In the genomic region with DNA sequence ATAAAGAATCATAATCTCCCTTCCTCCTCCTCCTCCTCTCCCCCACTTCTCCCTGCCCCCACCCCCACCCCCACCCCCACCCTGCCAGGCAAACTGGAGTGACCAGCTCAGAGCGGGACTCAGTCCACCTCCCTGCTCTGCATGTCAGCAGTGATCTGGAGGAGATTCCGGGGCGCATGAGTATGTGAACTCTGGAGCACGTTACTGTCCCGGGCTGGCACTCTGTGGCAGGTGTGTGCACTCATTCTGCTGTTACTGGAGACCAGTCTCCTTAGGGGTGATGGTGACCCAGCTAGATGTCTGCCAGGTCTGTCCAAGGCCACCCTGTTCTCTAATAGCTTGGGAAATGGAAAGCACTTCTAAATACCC, we compare ENCODE assay signal across 11 cellular contexts. TPM values are rescaled to one million over a fixed set of nuclear protein-coding genes. Genes with fewer than 3 reads are reported as not detected.
A peak's percentile ranks its signal among the peaks of the same experiment; 100 is the strongest.
DNase-seq lines count a peak whose midpoint lies in the region; FAIRE-seq and TF ChIP-seq lines count a peak whose summit lies in the region.
"Had no signal": no experiment of that assay in that cellular context is flagged by ENCODE, and none has a peak within 500 bp of the region (broad histone marks: within the 10 kb centered on the region; RNA-seq: fewer than 3 reads in every experiment).

No MANE protein-coding gene starts in this region.

- H3K27me3 ChIP-seq in PC-9 (ENCODE audit: insufficient read depth, low read depth): no peaks in the 10 kb centered on the region
- H3K27me3 ChIP-seq in H1 (replicated peaks in 1 of 4; ENCODE audit: control insufficient read depth in 3 of 4, extremely low read depth in 1 of 4, insufficient read depth in 3 of 4, low read length in 3 of 4): no peaks in the 10 kb centered on the region
- no peaks in the 10 kb centered on the region for H3K27me3 ChIP-seq in subcutaneous abdominal adipose tissue (ENCODE audit: control insufficient read depth in 5 of 5, insufficient read depth in 4 of 5, low read length in 5 of 5)
- no peaks in the 10 kb centered on the region for H3K27me3 ChIP-seq in CD8-positive, alpha-beta memory T cell (ENCODE audit: insufficient read depth, low read length, poor library complexity, severe bottlenecking)

- no peaks in the 10 kb centered on the region for H3K9me3 Mint-ChIP-seq in CD8-positive, alpha-beta memory T cell
- H3K9me3 Mint-ChIP-seq: activated naive CD4-positive, alpha-beta T cell treated with anti-CD3 and anti-CD28 coated beads, Interleukin-2, amount 50 U/mL, for 72 hours had no signal

- POLR2A ChIA-PET in PC-9 (lab: Charles Lee; ENCODE audit: unreplicated experiment): interaction anchor here (0.5 to 0.6 kb wide), 2 partner anchors 28 to 106 kb away, joined by 3 read pairs; no protein-coding TSS in a partner anchor
- POLR2A ChIA-PET in H1 (lab: Charles Lee; ENCODE audit: partially characterized antibody): interaction anchor here (0.9 to 2.5 kb wide), 7 partner anchors 11 to 48 kb away, joined by 3 to 12 read pairs (median 3); partner anchors contain the start of gene MARK2
- POLR2A ChIA-PET in CD8-positive, alpha-beta memory T cell (lab: Charles Lee): no interaction called here

- peaks cover 67 to 88% (median 69%) of the 10 kb centered on the region in 3 donors for H3K4me1 Mint-ChIP-seq in CD8-positive, alpha-beta memory T cell

- H4K8ac ChIP-seq in H1 (ENCODE audit: extremely low read depth, insufficient read depth, low read length): 0 out of 2 replicates have a peak overlapping the region, but pooled peaks have one; percentile 25

- H2BK5ac ChIP-seq in H1 (ENCODE audit: low read depth, low read length): no peak overlapping the region; the same call in 1 of the 2 replicates

- peak overlapping the region; percentile 65 for H3K4me2 ChIP-seq in PC-9
- H3K4me2 ChIP-seq in H1 (ENCODE audit: insufficient read depth in 1 of 2, low read depth in 2 of 2, low read length in 2 of 2): no peak overlapping the region

- no peaks in the 10 kb centered on the region for H3K9me3 ChIP-seq in PC-9 (ENCODE audit: insufficient read depth, low read depth)
- H3K9me3 ChIP-seq in H1 (ENCODE audit: insufficient read depth in 2 of 2, low read depth in 1 of 2, low read length in 1 of 2): no peaks in the 10 kb centered on the region
- no peaks in the 10 kb centered on the region for H3K9me3 ChIP-seq in subcutaneous abdominal adipose tissue (ENCODE audit: control insufficient read depth in 5 of 5, low read length in 5 of 5)
- no peaks in the 10 kb centered on the region for H3K9me3 ChIP-seq in CD8-positive, alpha-beta memory T cell (ENCODE audit: low read length)

- WGBS in H1 (ENCODE audit: extremely low coverage in 1 of 2, insufficient coverage in 1 of 2, insufficient read length in 1 of 2, insufficient replicate concordance in 2 of 2, low coverage in 1 of 2, low lambda C conversion rate in 2 of 2, missing lambda C conversion rate in 1 of 2), 2 experiments: 81% methylated on average over 5 of the region's 5 CpGs; no CpG with 5 or more reads in 1 of the 2 experiments

- H4K20me1 ChIP-seq in PC-9 (ENCODE audit: insufficient read depth) (peaks cover 73% of the 10 kb centered on the region), H1 (replicated peaks in 1 of 2; ENCODE audit: control insufficient read depth in 1 of 2, insufficient read depth in 2 of 2, low read length in 2 of 2) (peaks cover 17 to 45% of the 10 kb centered on the region in 2 experiments)

- H3K36me3 ChIP-seq in PC-9 (ENCODE audit: low read depth): no peaks in the 10 kb centered on the region; the same call in 1 of the 2 replicates
- H3K36me3 ChIP-seq in H1 (ENCODE audit: control insufficient read depth in 2 of 4, insufficient read depth in 4 of 4, low read length in 3 of 4): no peaks in the 10 kb centered on the region
- H3K36me3 ChIP-seq in subcutaneous abdominal adipose tissue (ENCODE audit: control insufficient read depth in 5 of 5, insufficient read depth in 5 of 5, low read length in 5 of 5): peaks cover 0 to 6% (median 0%) of the 10 kb centered on the region in 5 donors
- H3K36me3 ChIP-seq in CD8-positive, alpha-beta memory T cell (ENCODE audit: insufficient read depth, low read length): no peaks in the 10 kb centered on the region

- TF ChIP-seq CTCF in PC-9 (conservative IDR thresholded peaks at IDR 0.05): no peak
- no peak for TF ChIP-seq CTCF in H1 (IDR thresholded peaks at IDR 0.05; ENCODE audit: control extremely low read depth in 1 of 3, insufficient read depth in 1 of 3, low read depth in 1 of 3, low read length in 3 of 3)

- no peak overlapping the region for H4K5ac ChIP-seq in H1 (ENCODE audit: insufficient read length, low read depth, low read length)

- intact Hi-C loops in PC-9 (cut with micrococcal nuclease; ENCODE audit: unreplicated experiment): loop anchor here (1.0 to 5.0 kb wide), 7 partner anchors 15 to 105 kb away; partner anchors contain the start of genes NAA40, RCOR2 and ZFTA

- H2AFZ ChIP-seq in PC-9: no peak overlapping the region
- H2AFZ ChIP-seq in H1 (ENCODE audit: low read length): no peak overlapping the region

- BruUV-seq in PC-9 (replicated peaks; lab: Mats Ljungman, UMichigan): no TSS peak

- TF ChIP-seq EP300 in H1 (IDR thresholded peaks at IDR 0.05; ENCODE audit: borderline replicate concordance in 1 of 2, low read depth in 2 of 2, low read length in 2 of 2): no peak

- H3F3A ChIP-seq in PC-9 (ENCODE audit: insufficient read depth, low read depth): peaks cover 46% of the 10 kb centered on the region; the same call in 1 of the 2 replicates

- H3K4ac ChIP-seq in H1 (replicated peaks; ENCODE audit: insufficient read length, low read depth, low read length): no peak overlapping the region

- H3K18ac ChIP-seq in H1 (ENCODE audit: extremely low read depth, low read length): no peak overlapping the region

- peaks cover 0 to 38% (median 0%) of the 10 kb centered on the region in 3 donors for H3K36me3 Mint-ChIP-seq in CD8-positive, alpha-beta memory T cell

- no peak for FAIRE-seq in H1 (lab: Jason Lieb, UNC)

- no peaks in the 10 kb centered on the region for H3K23me2 ChIP-seq in H1 (ENCODE audit: low read depth, low read length)

- no peaks in the 10 kb centered on the region for H3K27me3 Mint-ChIP-seq in CD8-positive, alpha-beta memory T cell

- peak in 1 of 2 experiments; percentile 42 for DNase-seq in PC-9
- DNase-seq in H1 (ENCODE audit: low read depth in 1 of 2, low spot score in 2 of 2): no peak
- DNase-seq in mucosa of gallbladder (ENCODE audit: low spot score): peak; percentile 30
- no peak for DNase-seq in retina
- DNase-seq in CD8-positive, alpha-beta memory T cell: no peak
- no peak for DNase-seq in NCI-H146 treated with DMSO at 0.1 percent for 48 hours (lab: John Stamatoyannopoulos, UW; ENCODE audit: unreplicated experiment)
- no peak for DNase-seq in kidney glomerular epithelial cell (lab: John Stamatoyannopoulos, UW)
- DNase-seq: NCI-H1436; stimulated activated CD4-positive, alpha-beta T cell treated with anti-CD3 and anti-CD28 coated beads, Interleukin-15, amount 100 ng/mL, for 24 hours had no signal

- H3K14ac ChIP-seq in H1 (ENCODE audit: insufficient read length): no peak overlapping the region

- H4K91ac ChIP-seq in H1 (replicated peaks; ENCODE audit: insufficient read length, low read length): no peak overlapping the region

- H2BK12ac ChIP-seq in H1 (ENCODE audit: low read depth, low read length): no peak overlapping the region

- H2AK5ac ChIP-seq in H1 (ENCODE audit: low read depth, low read length): no peak overlapping the region

- no peak for TF ChIP-seq POLR2A in H1 (IDR thresholded peaks at IDR 0.05; ENCODE audit: control extremely low read depth in 1 of 2, low read depth in 2 of 2, low read length in 2 of 2)

- H3K23ac ChIP-seq in H1 (ENCODE audit: insufficient read length): no peak overlapping the region

- H3K79me2 ChIP-seq in PC-9 (ENCODE audit: low read depth): peaks cover 84% of the 10 kb centered on the region
- peaks cover 6 to 88% of the 10 kb centered on the region in 2 experiments; a peak in 3 of 4 replicates for H3K79me2 ChIP-seq in H1 (ENCODE audit: control insufficient read depth in 1 of 2, insufficient read depth in 2 of 2, low read length in 2 of 2)

- H2BK120ac ChIP-seq in H1 (replicated peaks; ENCODE audit: low read depth, low read length): no peak overlapping the region

- no peak overlapping the region for H3K56ac ChIP-seq in H1 (replicated peaks; ENCODE audit: insufficient read length, low read depth, low read length)

- peak overlapping the region; percentile 39 for H3K27ac ChIP-seq in PC-9
- H3K27ac ChIP-seq in H1 (ENCODE audit: low read depth, low read length): no peak overlapping the region
- H3K27ac ChIP-seq in subcutaneous abdominal adipose tissue (ENCODE audit: low read depth, low read length): peak overlapping the region; percentile 77
- no peak overlapping the region for H3K27ac ChIP-seq in CD8-positive, alpha-beta memory T cell (ENCODE audit: low read depth, low read length)

- peak overlapping the region in 4 of 8 donors; percentile 43 to 74 (median 54) for H3K27ac Mint-ChIP-seq in CD8-positive, alpha-beta memory T cell
- H3K27ac Mint-ChIP-seq: activated naive CD4-positive, alpha-beta T cell treated with anti-CD3 and anti-CD28 coated beads, Interleukin-2, amount 50 U/mL, for 72 hours had no signal

- H3K9ac ChIP-seq in H1 (replicated peaks in 1 of 4; ENCODE audit: extremely low read depth in 1 of 4, low read depth in 3 of 4, low read length in 3 of 4): 0 out of 7 replicates have a peak overlapping the region, but pooled peaks of 1 of the 4 experiments have one; percentile 22
- H3K9ac ChIP-seq in subcutaneous abdominal adipose tissue (ENCODE audit: low read length in 5 of 5): no peak overlapping the region

- no peak overlapping the region for H3K4me3 ChIP-seq in PC-9
- no peak overlapping the region for H3K4me3 ChIP-seq in H1 (ENCODE audit: extremely low read depth in 1 of 4, insufficient read depth in 2 of 4, low read depth in 3 of 4, low read length in 4 of 4)
- no peak overlapping the region for H3K4me3 ChIP-seq in subcutaneous abdominal adipose tissue (ENCODE audit: low read depth in 1 of 5, low read length in 5 of 5)
- no peak overlapping the region for H3K4me3 ChIP-seq in CD8-positive, alpha-beta memory T cell (ENCODE audit: low read length)

- CTCF ChIA-PET in PC-9 (lab: Charles Lee) (interaction anchor here (0.7 to 1.6 kb wide), 7 partner anchors 16 to 73 kb away, joined by 3 to 12 read pairs (median 5); partner anchors contain the start of gene MARK2), H1 (lab: Charles Lee; ENCODE audit: partially characterized antibody) (interaction anchor here (0.7 to 8.5 kb wide), 18 partner anchors 10 to 214 kb away, joined by 3 to 76 read pairs (median 4); partner anchors contain the start of gene MARK2)
- CTCF ChIA-PET in CD8-positive, alpha-beta memory T cell (lab: Charles Lee): interaction anchor here (1.3 to 3.3 kb wide), 3 partner anchors 10 to 36 kb away, joined by 3 to 16 read pairs (median 4); no protein-coding TSS in a partner anchor

- no peaks in the 10 kb centered on the region for H3K9me2 ChIP-seq in PC-9 (ENCODE audit: insufficient read depth)

- H2BK20ac ChIP-seq in H1 (ENCODE audit: low read length): no peak overlapping the region

- peaks cover 14% of the 10 kb centered on the region for H3K79me1 ChIP-seq in H1 (ENCODE audit: low read depth, low read length)

- H3K4me3 Mint-ChIP-seq in CD8-positive, alpha-beta memory T cell: peak overlapping the region in 2 of 7 donors; percentile 52 to 58

- H3K4me1 ChIP-seq in PC-9 (replicated peaks; ENCODE audit: insufficient read depth): peaks cover 62% of the 10 kb centered on the region
- H3K4me1 ChIP-seq in H1 (replicated peaks in 1 of 4; ENCODE audit: control insufficient read depth in 3 of 4, insufficient read depth in 4 of 4, low read length in 3 of 4): peaks cover 5 to 25% (median 8%) of the 10 kb centered on the region in 4 experiments
- H3K4me1 ChIP-seq in subcutaneous abdominal adipose tissue (ENCODE audit: control insufficient read depth in 5 of 5, insufficient read depth in 5 of 5, low read length in 5 of 5): peaks cover 23 to 67% (median 64%) of the 10 kb centered on the region in 5 donors
- peaks cover 70% of the 10 kb centered on the region for H3K4me1 ChIP-seq in CD8-positive, alpha-beta memory T cell (ENCODE audit: insufficient read depth, low read length)

- H2BK15ac ChIP-seq in H1 (ENCODE audit: low read length): 0 out of 2 replicates have a peak overlapping the region, but pooled peaks have one; percentile 61

- TF ChIP-seq RAD21 in H1 (IDR thresholded peaks at IDR 0.05 in 1 of 2, conservative IDR thresholded peaks at IDR 0.05 in 1 of 2; ENCODE audit: low read depth in 2 of 2, low read length in 2 of 2): no peak

RNA-seq across cellular contexts. Expression of gene MARK2, which starts 33.9 kb away (rescaled TPM):
- total RNA-seq in PC-9 (2021): 53.8 and 65.0 TPM in 2 replicates
- 56.5 and 58.5 TPM in 2 replicates for total RNA-seq in H1 (2021; fragmentation: NEBNext Ultra II Directional; extraction: Animal tissue kit (Norgen Biotek cat#: 25700))
- polyA plus RNA-seq in H1 (2011; rRNA removed): 19.3 and 24.4 TPM in 2 replicates
- polyA plus RNA-seq in H1 (2011; cell fraction: cytosol; rRNA removed): 18.1 TPM
- polyA plus RNA-seq in H1 (2011; cell fraction: nucleus; rRNA removed): 32.7 TPM
- 29.2 to 30.7 TPM (median 29.5 TPM) in 4 replicates for polyA plus RNA-seq in H1 (2012, experiment 1 of 2)
- polyA plus RNA-seq in H1 (2012, experiment 2 of 2): 25.5 TPM
- polyA plus RNA-seq in H1 (2013, experiment 1 of 2): 30.7 TPM
- polyA plus RNA-seq in H1 (2013, experiment 2 of 2): 28.7 TPM
- polyA minus RNA-seq in H1 (2011; rRNA and poly(A)+ RNA removed): 22.4 and 28.2 TPM in 2 replicates
- polyA minus RNA-seq in H1 (2011; cell fraction: cytosol; rRNA and poly(A)+ RNA removed): 38.7 TPM
- polyA minus RNA-seq in H1 (2011; cell fraction: nucleus; rRNA and poly(A)+ RNA removed): 28.2 TPM
- 65.0 TPM for total RNA-seq in mucosa of gallbladder
- total RNA-seq in CD8-positive, alpha-beta memory T cell: 10 to 100 TPM; 34.5 to 38.0 TPM
- 72.5 TPM for polyA plus RNA-seq in CD8-positive, alpha-beta memory T cell

RNA-seq across cellular contexts. Expression of gene RCOR2, which starts 44.1 kb away (rescaled TPM):
- total RNA-seq in PC-9 (2021) (3.4 and 5.2 TPM in 2 replicates), mucosa of gallbladder (2.7 TPM)
- 78.0 and 80.1 TPM in 2 replicates for total RNA-seq in H1 (2021; fragmentation: NEBNext Ultra II Directional; extraction: Animal tissue kit (Norgen Biotek cat#: 25700))
- polyA plus RNA-seq in H1 (2011; rRNA removed): 54.6 and 75.9 TPM in 2 replicates
- polyA plus RNA-seq in H1 (2011; cell fraction: cytosol; rRNA removed): 67.2 TPM
- 110 TPM for polyA plus RNA-seq in H1 (2011; cell fraction: nucleus; rRNA removed)
- 55.1 to 84.2 TPM (median 78.1 TPM) in 4 replicates for polyA plus RNA-seq in H1 (2012, experiment 1 of 2)
- polyA plus RNA-seq in H1 (2012, experiment 2 of 2): 64.1 TPM
- polyA plus RNA-seq in H1 (2013, experiment 1 of 2): 47.1 TPM
- 41.5 TPM for polyA plus RNA-seq in H1 (2013, experiment 2 of 2)
- polyA minus RNA-seq in H1 (2011; rRNA and poly(A)+ RNA removed): 54.5 and 69.3 TPM in 2 replicates
- polyA minus RNA-seq in H1 (2011; cell fraction: cytosol; rRNA and poly(A)+ RNA removed): 50.3 TPM
- polyA minus RNA-seq in H1 (2011; cell fraction: nucleus; rRNA and poly(A)+ RNA removed): 42.1 TPM
- under 1 TPM; 0.11 to 0.13 TPM for total RNA-seq in CD8-positive, alpha-beta memory T cell
- not detected for polyA plus RNA-seq in CD8-positive, alpha-beta memory T cell

RNA-seq across cellular contexts. Expression of gene SPINDOC, which starts 59.6 kb away (rescaled TPM):
- total RNA-seq in PC-9 (2021): 46.8 and 49.7 TPM in 2 replicates
- 99.7 and 104 TPM in 2 replicates for total RNA-seq in H1 (2021; fragmentation: NEBNext Ultra II Directional; extraction: Animal tissue kit (Norgen Biotek cat#: 25700))
- 78.7 and 112 TPM in 2 replicates for polyA plus RNA-seq in H1 (2011; rRNA removed)
- polyA plus RNA-seq in H1 (2011; cell fraction: cytosol; rRNA removed): 111 TPM
- 95.2 TPM for polyA plus RNA-seq in H1 (2011; cell fraction: nucleus; rRNA removed)
- 78.1 to 103 TPM (median 96.8 TPM) in 4 replicates for polyA plus RNA-seq in H1 (2012, experiment 1 of 2)
- 96.2 TPM for polyA plus RNA-seq in H1 (2012, experiment 2 of 2)
- polyA plus RNA-seq in H1 (2013, experiment 1 of 2): 70.5 TPM
- 71.0 TPM for polyA plus RNA-seq in H1 (2013, experiment 2 of 2)
- 17.8 and 20.3 TPM in 2 replicates for polyA minus RNA-seq in H1 (2011; rRNA and poly(A)+ RNA removed)
- 41.1 TPM for polyA minus RNA-seq in H1 (2011; cell fraction: cytosol; rRNA and poly(A)+ RNA removed)
- 32.2 TPM for polyA minus RNA-seq in H1 (2011; cell fraction: nucleus; rRNA and poly(A)+ RNA removed)
- total RNA-seq in mucosa of gallbladder: 19.6 TPM
- total RNA-seq in CD8-positive, alpha-beta memory T cell: 10 to 100 TPM; 38.7 to 41.4 TPM
- 1.4 TPM for polyA plus RNA-seq in CD8-positive, alpha-beta memory T cell

Comparison
In these comparisons a context has a peak if more than half of its experiments do, and no peak if none do; other contexts are left out.
1. H3K27ac ChIP-seq: peak in PC-9 (single experiment) and subcutaneous abdominal adipose tissue (single experiment); none in H1 (single experiment) and CD8-positive, alpha-beta memory T cell (single experiment).
2. RNA of gene RCOR2, which starts 44.1 kb away (total RNA-seq): 78.0 to 80.1 TPM in H1; 3.4 to 5.2 TPM in PC-9, 2.7 TPM in mucosa of gallbladder (single experiment) and 0.11 to 0.13 TPM in CD8-positive, alpha-beta memory T cell; every median in the first group is over 10 times any median in the second.